In the genomic region with DNA sequence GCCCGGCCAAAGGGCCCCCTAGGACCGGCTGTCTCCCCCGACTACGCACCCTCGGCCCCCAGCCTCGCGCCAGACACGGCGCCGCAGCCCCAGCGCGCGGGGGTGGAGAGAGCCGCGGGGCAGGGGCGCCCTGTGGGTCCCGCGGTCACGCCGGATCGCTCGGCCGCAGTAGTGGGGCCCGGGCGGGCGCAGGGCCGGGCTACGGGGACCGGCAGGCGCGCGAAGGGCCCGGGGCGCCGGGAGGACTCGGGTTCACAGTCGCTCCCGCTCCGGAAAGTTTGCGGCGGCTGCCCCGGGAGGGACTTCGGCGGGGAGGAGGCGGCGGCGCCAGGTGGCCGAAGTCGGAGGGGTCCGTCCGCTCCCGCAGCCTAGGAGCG, we compare ENCODE assay signal across 8 cellular contexts. TPM values are rescaled to one million over a fixed set of nuclear protein-coding genes. Genes with fewer than 3 reads are reported as not detected.
DNase-seq lines count a peak whose midpoint lies in the region; ATAC-seq lines count a peak whose summit lies in the region.

No MANE protein-coding gene starts in this region.

- DNase-seq in NCI-H748 (lab: John Stamatoyannopoulos, UW; ENCODE audit: unreplicated experiment), result peak; percentile 35
- no peak for DNase-seq in NCI-H748 treated with DMSO at 0.1 percent for 48 hours (lab: John Stamatoyannopoulos, UW)
- DNase-seq in activated naive CD8-positive, alpha-beta T cell treated with anti-CD3 and anti-CD28 coated beads, Interleukin-2, amount 50 U/mL, for 24 hours, result no peak
- DNase-seq in hepatic stellate cell (ENCODE audit: low spot score), result no peak
- no peak for DNase-seq in activated gamma-delta T cell treated with Interleukin-2 at 50 U/mL for 16 hours

- H3K36me3 Mint-ChIP-seq in activated naive CD8-positive, alpha-beta T cell treated with anti-CD3 and anti-CD28 coated beads, Interleukin-2, amount 50 U/mL, for 24 hours (ENCODE audit: low read depth), result no peaks in the 10 kb centered on the region

- H3K9me3 ChIP-seq in iPS-15b (ENCODE audit: control insufficient read depth, insufficient read depth, low read length) (no peaks in the 10 kb centered on the region), skeletal muscle tissue (ENCODE audit: control insufficient read depth in 3 of 3, low read length in 3 of 3) (no peaks in the 10 kb centered on the region)

- peak overlapping the region; percentile 77 for H3K4me3 Mint-ChIP-seq in activated naive CD8-positive, alpha-beta T cell treated with anti-CD3 and anti-CD28 coated beads, Interleukin-2, amount 50 U/mL, for 24 hours

- H3K4me1 ChIP-seq in iPS-15b (ENCODE audit: control insufficient read depth, insufficient read depth, low read length), result peaks cover 2% of the 10 kb centered on the region
- peaks cover 10 to 13% (median 11%) of the 10 kb centered on the region in 3 donors for H3K4me1 ChIP-seq in skeletal muscle tissue (ENCODE audit: control insufficient read depth in 3 of 3, insufficient read depth in 3 of 3, low read length in 3 of 3)

- peaks cover 4% of the 10 kb centered on the region for H3K9me3 Mint-ChIP-seq in activated naive CD8-positive, alpha-beta T cell treated with anti-CD3 and anti-CD28 coated beads, Interleukin-2, amount 50 U/mL, for 24 hours

- H3K9ac ChIP-seq in iPS-15b (ENCODE audit: low read depth, low read length) (no peak overlapping the region), skeletal muscle tissue (ENCODE audit: low read depth in 1 of 3, low read length in 3 of 3) (peak overlapping the region; percentile 70 to 88 (median 81))

- peaks cover 46% of the 10 kb centered on the region for H3K27me3 Mint-ChIP-seq in activated naive CD8-positive, alpha-beta T cell treated with anti-CD3 and anti-CD28 coated beads, Interleukin-2, amount 50 U/mL, for 24 hours

- H3K36me3 ChIP-seq in iPS-15b (ENCODE audit: control insufficient read depth, insufficient read depth, low read length) (no peaks in the 10 kb centered on the region), skeletal muscle tissue (ENCODE audit: control insufficient read depth in 3 of 3, insufficient read depth in 3 of 3, low read length in 3 of 3) (no peaks in the 10 kb centered on the region)

- no peak overlapping the region for H3K27ac Mint-ChIP-seq in activated naive CD8-positive, alpha-beta T cell treated with anti-CD3 and anti-CD28 coated beads, Interleukin-2, amount 50 U/mL, for 24 hours

- ATAC-seq in activated naive CD8-positive, alpha-beta T cell treated with anti-CD3 and anti-CD28 coated beads, Interleukin-2, amount 50 U/mL, for 24 hours, result peak; percentile 13
- ATAC-seq in HG03139 (IDR thresholded peaks at IDR 0.05; ENCODE audit: unreplicated experiment), result no peak

- peaks cover 10% of the 10 kb centered on the region for H3K4me1 Mint-ChIP-seq in activated naive CD8-positive, alpha-beta T cell treated with anti-CD3 and anti-CD28 coated beads, Interleukin-2, amount 50 U/mL, for 24 hours

- H3K4me3 ChIP-seq in iPS-15b (ENCODE audit: low read depth, low read length) (peak overlapping the region; percentile 73), skeletal muscle tissue (ENCODE audit: low read length in 3 of 3) (peak overlapping the region; percentile 67 to 79 (median 79))

- H3K27me3 ChIP-seq in iPS-15b (ENCODE audit: control insufficient read depth, insufficient read depth, low read length) (peaks cover 23% of the 10 kb centered on the region), skeletal muscle tissue (ENCODE audit: control insufficient read depth in 3 of 3, insufficient read depth in 3 of 3, low read length in 3 of 3) (no peaks in the 10 kb centered on the region)

- peak overlapping the region; percentile 58 for H3K27ac ChIP-seq in skeletal muscle tissue (ENCODE audit: low read depth, low read length)

RNA-seq across cellular contexts. Expression of gene ZNF669, which starts 7.1 kb away (rescaled TPM):
- 11.0 TPM for total RNA-seq in skeletal muscle tissue

RNA-seq across cellular contexts. Expression of gene ZNF670, which starts 32.6 kb away (rescaled TPM):
- total RNA-seq in skeletal muscle tissue, result 3.7 TPM
